In the genomic region with DNA sequence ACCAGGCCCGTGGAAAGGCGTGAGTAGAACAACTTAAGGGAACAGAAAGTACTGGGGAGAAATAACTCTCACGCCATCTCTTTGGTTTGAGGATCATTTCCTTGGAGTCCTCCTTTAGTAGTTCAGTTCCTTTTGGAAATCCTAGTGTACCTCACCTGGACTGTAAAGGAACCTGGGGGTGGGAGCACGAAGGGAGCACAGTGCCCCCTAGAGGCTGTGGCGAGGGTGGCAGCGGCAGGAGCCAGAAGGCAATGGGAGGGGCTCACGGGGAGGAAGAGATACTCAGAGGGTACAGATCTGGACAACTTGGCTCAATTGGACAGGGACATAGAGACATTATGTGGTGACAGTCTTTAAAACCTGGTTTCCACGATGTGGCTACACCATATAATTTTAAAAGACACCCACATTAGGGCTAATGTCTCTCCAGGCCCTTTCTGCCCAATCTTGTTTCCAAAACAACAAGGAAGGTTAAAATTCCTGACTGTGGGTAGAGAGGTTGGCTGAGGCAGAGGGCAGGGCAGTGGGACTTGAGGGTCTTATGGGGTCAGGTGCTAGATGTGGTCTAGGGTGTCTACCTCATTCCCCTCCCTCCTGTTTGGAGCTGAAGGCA, we compare ENCODE assay signal across 7 cellular contexts.
A peak's percentile ranks its signal among the peaks of the same experiment; 100 is the strongest.
DNase-seq lines count a peak whose midpoint lies in the region; ATAC-seq and TF ChIP-seq lines count a peak whose summit lies in the region.

No MANE protein-coding gene starts in this region.

- TF ChIP-seq CTCF in GM12801 (IDR thresholded peaks at IDR 0.05; ENCODE audit: extremely low read depth, insufficient read length): peak; percentile 82
- peak in 10 of 11 experiments; percentile 57 to 91 (median 74) for TF ChIP-seq CTCF in spleen (IDR thresholded peaks at IDR 0.05 in 8 of 11, conservative IDR thresholded peaks at IDR 0.05 in 3 of 11)

- peaks cover 0 to 19% (median 5%) of the 10 kb centered on the region in 6 donors for H3K4me1 ChIP-seq in spleen

- no peak overlapping the region for H3K27ac ChIP-seq in spleen

- peak; percentile 46 for ATAC-seq in HG02759 (IDR thresholded peaks at IDR 0.05; ENCODE audit: unreplicated experiment)

- no peak overlapping the region for H3K4me3 ChIP-seq in spleen

- 39 to 47% (median 41%) methylated on average over 8 of the region's 8 CpGs for WGBS in spleen, 5 donors

- no peaks in the 10 kb centered on the region for H3K9me3 ChIP-seq in spleen

- no peaks in the 10 kb centered on the region for H3K36me3 ChIP-seq in spleen

- H3K27me3 ChIP-seq in spleen (replicated peaks in 1 of 7): no peaks in the 10 kb centered on the region

- intact Hi-C loops in head of caudate nucleus (cut with DNase I) (no loop called here), spleen (cut with DNase I; ENCODE audit: low total_unique reads) (no loop called here)

- DNase-seq in NOMO-1 treated with dmso at 0.1 percent for 144 hours (lab: John Stamatoyannopoulos, UW; ENCODE audit: unreplicated experiment) (peak; percentile 4), activated T-helper 1 cell treated with Interleukin-2 at 50 U/mL for 16 hours (ENCODE audit: low read depth) (peak; percentile 35), head of caudate nucleus (peak in 35 of 42 donors; percentile 10 to 79 (median 52)), spleen (no peak), superior temporal gyrus (ENCODE audit: extremely low spot score) (no peak)

- no peak for TF ChIP-seq POLR2A in spleen (IDR thresholded peaks at IDR 0.05)

Comparison
In these comparisons a context has a peak if more than half of its experiments do, and no peak if none do; other contexts are left out.
1. DNase-seq: peak in NOMO-1 treated with dmso at 0.1 percent for 144 hours (single experiment), activated T-helper 1 cell treated with Interleukin-2 at 50 U/mL for 16 hours (single experiment) and head of caudate nucleus (35 of 42); none in spleen (single experiment) and superior temporal gyrus (single experiment).